In genomic region chr17:1997587-1998425, GRCh38 we compare ENCODE assay signal across 9 cellular contexts. TPM values are rescaled to one million over a fixed set of nuclear protein-coding genes. Genes with fewer than 3 reads are reported as not detected.
DNase-seq lines count a peak whose midpoint lies in the region; ATAC-seq, FAIRE-seq and TF ChIP-seq lines count a peak whose summit lies in the region.
"Had no signal": no experiment of that assay in that cellular context is flagged by ENCODE, and none has a peak within 500 bp of the region (broad histone marks: within the 10 kb centered on the region; RNA-seq: fewer than 3 reads in every experiment).

No MANE protein-coding gene starts in this region.

- H3K4me3 ChIP-seq in Peyer's patch: peak overlapping the region; percentile 15 to 76 (median 48)

- no peaks in the 10 kb centered on the region for H3K9me3 ChIP-seq in Peyer's patch

- peak; percentile 72 for DNase-seq in D721Med (ENCODE audit: insufficient read length, low spot score)
- DNase-seq in Peyer's patch: peak in 2 of 3 donors; percentile 77 to 81
- no peak for DNase-seq in left cardiac atrium
- DNase-seq in renal cortical epithelial cell (ENCODE audit: low read depth): peak; percentile 21
- no peak for DNase-seq in H4 (ENCODE audit: low spot score)
- no peak for DNase-seq in GM10266 (ENCODE audit: extremely low spot score)
- DNase-seq in GM12891 (ENCODE audit: insufficient read length, low spot score): no peak

- TF ChIP-seq CTCF in D721Med (IDR thresholded peaks at IDR 0.05; ENCODE audit: insufficient read depth, missing control alignments) (no peak), Peyer's patch (IDR thresholded peaks at IDR 0.05) (no peak), GM10266 (IDR thresholded peaks at IDR 0.05; ENCODE audit: control insufficient read depth, insufficient read depth, low read depth, missing control alignments) (no peak)

- H3K4me1 ChIP-seq in Peyer's patch: peaks cover 4 to 33% (median 7%) of the 10 kb centered on the region in 4 donors

- intact Hi-C loops in left cardiac atrium (cut with DNase I): no loop called here

- H3K27me3 ChIP-seq in Peyer's patch: no peaks in the 10 kb centered on the region

- peak overlapping the region in 2 of 4 donors; percentile 52 to 72 for H3K27ac ChIP-seq in Peyer's patch

- FAIRE-seq in D721Med (lab: Jason Lieb, UNC): no peak
- FAIRE-seq in GM12891 (lab: Jason Lieb, UNC): no peak
- FAIRE-seq: endometrium had no signal

- TF ChIP-seq POLR2A in Peyer's patch (IDR thresholded peaks at IDR 0.05) (peak in 1 of 2 donors; percentile 30), GM12891 (IDR thresholded peaks at IDR 0.05; ENCODE audit: low read depth, low read length) (no peak)

- ATAC-seq in left cardiac atrium: peak; percentile 1 to 5
- ATAC-seq in GM19463 (IDR thresholded peaks at IDR 0.05; ENCODE audit: unreplicated experiment): no peak

- no peaks in the 10 kb centered on the region for H3K36me3 ChIP-seq in Peyer's patch

TF ChIP-seq in GM12891, 5 proteins besides CTCF, POLR2A, EP300 and RAD21:
- no peak for TF ChIP-seq PAX5 (IDR thresholded peaks at IDR 0.05; ENCODE audit: insufficient read depth, low read length, severe bottlenecking)
- no peak for TF ChIP-seq POLR2AphosphoS5 (IDR thresholded peaks at IDR 0.05; ENCODE audit: low read depth, low read length)
- no peak for TF ChIP-seq TAF1 (IDR thresholded peaks at IDR 0.05; ENCODE audit: low read depth, low read length)
- no peak for TF ChIP-seq POU2F2 (IDR thresholded peaks at IDR 0.05; ENCODE audit: low read depth, low read length)
- no peak for TF ChIP-seq SPI1 (IDR thresholded peaks at IDR 0.05; ENCODE audit: low read depth, low read length)

RNA-seq across cellular contexts. Expression of gene RTN4RL1, which starts 27.3 kb away (rescaled TPM):
- total RNA-seq in Peyer's patch (not detected), left cardiac atrium (1 to 10 TPM; 6.2 to 7.6 TPM), renal cortical epithelial cell (0.35 and 4.3 TPM in 2 replicates)
- 0.48 and 1.3 TPM in 2 replicates for total RNA-seq in H4 (2014; rRNA removed; shearing (Covaris generic))
- polyA plus RNA-seq in GM12891 (2012; ENCODE audit: low read depth, missing spikeins): 0.03 TPM

RNA-seq across cellular contexts. Expression of gene DPH1, which starts 32.1 kb away (rescaled TPM):
- total RNA-seq in Peyer's patch: 100 to 1,000 TPM in 1 of 4 donors, 10 to 100 TPM in 3; 25.9 to 130 (median 64.5) TPM
- total RNA-seq in left cardiac atrium: 10 to 100 TPM; 21.2 to 30.8 TPM
- 18.4 and 36.2 TPM in 2 replicates for total RNA-seq in renal cortical epithelial cell
- total RNA-seq in H4 (2014; rRNA removed; shearing (Covaris generic)): 12.3 and 16.5 TPM in 2 replicates
- 16.2 TPM for polyA plus RNA-seq in GM12891 (2012; ENCODE audit: low read depth, missing spikeins)

RNA-seq across cellular contexts. Expression of gene OVCA2, which starts 44.0 kb away (rescaled TPM):
- total RNA-seq in Peyer's patch: 10 to 100 TPM; 32.4 to 49.0 (median 37.8) TPM
- total RNA-seq in left cardiac atrium: 10 to 100 TPM; 15.4 to 26.5 TPM
- total RNA-seq in renal cortical epithelial cell: 24.0 and 93.4 TPM in 2 replicates
- 40.3 and 49.8 TPM in 2 replicates for total RNA-seq in H4 (2014; rRNA removed; shearing (Covaris generic))
- polyA plus RNA-seq in GM12891 (2012; ENCODE audit: low read depth, missing spikeins): 35.2 TPM

RNA-seq across cellular contexts. Expression of gene HIC1, which starts 57.1 kb away (rescaled TPM):
- 10 to 100 TPM in 2 of 4 donors, 1 to 10 TPM in 2; 6.8 to 40.4 (median 12.8) TPM for total RNA-seq in Peyer's patch
- total RNA-seq in left cardiac atrium: 10 to 100 TPM; 20.6 to 22.1 TPM
- total RNA-seq in renal cortical epithelial cell: 1.0 and 2.3 TPM in 2 replicates
- total RNA-seq in H4 (2014; rRNA removed; shearing (Covaris generic)): 0.08 TPM in 1 of 2 replicates, not detected in the other
- polyA plus RNA-seq in GM12891 (2012; ENCODE audit: low read depth, missing spikeins): 47.4 TPM

Comparison
In these comparisons a context has a peak if more than half of its experiments do, and no peak if none do; other contexts are left out.
1. DNase-seq: peak in D721Med (single experiment), Peyer's patch (2 of 3) and renal cortical epithelial cell (single experiment); none in left cardiac atrium (single experiment), H4 (single experiment), GM10266 (single experiment) and GM12891 (single experiment).